ENCODE assay signal across 20 cellular contexts in the genomic region with DNA sequence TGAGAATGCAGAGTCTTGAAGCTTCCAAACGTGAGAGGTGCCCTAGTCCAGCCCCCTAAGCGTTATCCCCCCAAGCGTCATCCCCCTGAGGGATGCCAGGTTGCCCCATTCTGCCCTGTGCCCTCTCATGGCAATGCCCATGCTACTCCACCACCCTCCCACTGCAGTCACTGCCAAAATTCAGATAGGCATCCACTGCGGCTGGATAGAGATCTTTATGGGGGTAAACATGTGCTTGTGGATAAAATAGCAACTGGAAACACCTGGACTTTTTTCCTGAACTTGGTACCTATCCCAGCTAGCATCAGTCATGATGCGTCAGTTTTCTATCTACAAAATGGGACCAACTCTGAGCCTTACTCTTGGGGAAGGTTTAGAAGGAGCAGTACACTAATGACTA.
"Had no signal": no experiment of that assay in that cellular context is flagged by ENCODE, and none has a peak within 500 bp of the region (broad histone marks: within the 10 kb centered on the region; RNA-seq: fewer than 3 reads in every experiment).

No MANE protein-coding gene starts in this region.

- H3K4me3 Mint-ChIP-seq: endodermal cell; natural killer cell; neural crest cell; stimulated activated effector memory CD8-positive, alpha-beta T cell treated with anti-CD3 and anti-CD28 coated beads, Interleukin-12 subunit alpha, Interleukin-12 subunit beta, amount 100 ng/mL, for 72 hours had no signal

- H3K9me3 ChIP-seq: mucosa of descending colon, ovary, right atrium auricular region, suprapubic skin, thyroid gland, upper lobe of left lung, uterus had no signal

- ATAC-seq: mucosa of descending colon; natural killer cell; stimulated activated effector memory CD8-positive, alpha-beta T cell treated with anti-CD3 and anti-CD28 coated beads, Interleukin-12 subunit alpha, Interleukin-12 subunit beta, amount 100 ng/mL, for 72 hours; stimulated activated naive CD8-positive, alpha-beta T cell treated with anti-CD3 and anti-CD28 coated beads, Interleukin-15, Interleukin-2, amounts not matched to agents 100 U/mL and 50 U/mL, for 24 hours had no signal

- H3K36me3 Mint-ChIP-seq: natural killer cell; stimulated activated effector memory CD8-positive, alpha-beta T cell treated with anti-CD3 and anti-CD28 coated beads, Interleukin-12 subunit alpha, Interleukin-12 subunit beta, amount 100 ng/mL, for 72 hours had no signal

- H3K9me3 Mint-ChIP-seq: endodermal cell; natural killer cell; neural crest cell; stimulated activated effector memory CD8-positive, alpha-beta T cell treated with anti-CD3 and anti-CD28 coated beads, Interleukin-12 subunit alpha, Interleukin-12 subunit beta, amount 100 ng/mL, for 72 hours had no signal

- H3K27me3 ChIP-seq: foreskin keratinocyte, ovary, thyroid gland, upper lobe of left lung, uterus had no signal

- H3K27ac ChIP-seq: foreskin keratinocyte, hepatocyte, ovary, right atrium auricular region, suprapubic skin, thyroid gland, upper lobe of left lung, uterus had no signal

- DNase-seq: effector CD4-positive, alpha-beta T cell; endodermal cell; erythroblast; head of caudate nucleus; mucosa of descending colon; natural killer cell; ovary; stimulated activated CD4-positive, alpha-beta T cell treated with anti-CD3 and anti-CD28 coated beads, Interleukin-4, amount 100 ng/mL, for 1 hour; stimulated activated CD8-positive, alpha-beta memory T cell treated with anti-CD3 and anti-CD28 coated beads, Interleukin-4, amount 100 ng/mL, for 48 hours; stimulated activated naive CD8-positive, alpha-beta T cell treated with anti-CD3 and anti-CD28 coated beads, Interleukin-15, Interleukin-2, amounts not matched to agents 100 U/mL and 50 U/mL, for 24 hours; thyroid gland; upper lobe of left lung; uterus had no signal

- H3K4me1 Mint-ChIP-seq: endodermal cell; natural killer cell; neural crest cell; stimulated activated effector memory CD8-positive, alpha-beta T cell treated with anti-CD3 and anti-CD28 coated beads, Interleukin-12 subunit alpha, Interleukin-12 subunit beta, amount 100 ng/mL, for 72 hours had no signal

- H3K36me3 ChIP-seq: ovary, right atrium auricular region, suprapubic skin, thyroid gland, upper lobe of left lung, uterus had no signal

- H2AFZ ChIP-seq: hepatocyte had no signal

- H3K4me1 ChIP-seq: right atrium auricular region, thyroid gland, upper lobe of left lung, uterus had no signal

- H3K4me3 ChIP-seq: coronary artery, hepatocyte, mucosa of descending colon, ovary, right atrium auricular region, suprapubic skin, thyroid gland, upper lobe of left lung, uterus had no signal

- H3K4me2 ChIP-seq: hepatocyte had no signal

- H3K79me2 ChIP-seq: hepatocyte had no signal

- H3K27ac Mint-ChIP-seq: endodermal cell; natural killer cell; stimulated activated effector memory CD8-positive, alpha-beta T cell treated with anti-CD3 and anti-CD28 coated beads, Interleukin-12 subunit alpha, Interleukin-12 subunit beta, amount 100 ng/mL, for 72 hours had no signal
